13 cellular contexts compared by ENCODE assay signal in the genomic region with DNA sequence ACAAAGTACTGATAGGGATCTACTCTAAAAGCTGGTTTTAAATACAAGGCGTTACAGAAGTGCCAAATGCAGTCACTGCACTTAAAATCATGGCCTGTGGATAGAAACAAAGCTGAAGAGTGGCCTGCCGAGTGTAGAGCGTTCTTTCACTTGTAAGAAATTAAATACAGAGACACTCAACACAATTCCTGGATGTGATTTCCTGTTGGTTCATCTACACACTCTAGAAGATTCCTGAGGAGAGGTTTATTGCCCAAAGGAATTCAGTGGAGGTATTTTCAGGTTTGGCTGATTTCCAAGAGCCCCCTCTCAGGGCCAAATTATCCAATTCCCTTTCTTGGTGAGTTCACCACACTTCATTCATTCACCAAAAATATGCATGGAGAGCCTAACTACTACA. TPM values are rescaled to one million over a fixed set of nuclear protein-coding genes. Genes with fewer than 3 reads are reported as not detected.
DNase-seq lines count a peak whose midpoint lies in the region; ATAC-seq and TF ChIP-seq lines count a peak whose summit lies in the region.
"Had no signal": no experiment of that assay in that cellular context is flagged by ENCODE, and none has a peak within 500 bp of the region (broad histone marks: within the 10 kb centered on the region; RNA-seq: fewer than 3 reads in every experiment).

No MANE protein-coding gene starts in this region.

- H2AFZ ChIP-seq in SK-N-SH (ENCODE audit: low read depth), result no peak overlapping the region

- H3F3A ChIP-seq in SK-N-SH (replicated peaks; ENCODE audit: insufficient read depth), result peaks cover 13% of the 10 kb centered on the region

- no peak overlapping the region for H3K4me3 ChIP-seq in SK-N-SH (ENCODE audit: low read depth in 2 of 2, low read length in 1 of 2)
- H3K4me3 ChIP-seq in breast epithelium, result no peak overlapping the region
- H3K4me3 ChIP-seq in lower lobe of right lung, result no peak overlapping the region
- H3K4me3 ChIP-seq in tibial artery, result no peak overlapping the region

- H3K4me1 ChIP-seq in SK-N-SH (ENCODE audit: control insufficient read depth in 1 of 2, insufficient read depth in 2 of 2, low read depth in 1 of 2, low read length in 1 of 2) (peaks cover 14 to 39% of the 10 kb centered on the region in 2 experiments), breast epithelium (peaks cover 0 to 2% of the 10 kb centered on the region in 2 donors), lower lobe of right lung (peaks cover 21% of the 10 kb centered on the region), tibial artery (peaks cover 5 to 100% (median 64%) of the 10 kb centered on the region in 4 donors)

- H3K27ac ChIP-seq in SK-N-SH (ENCODE audit: low read depth in 2 of 2, low read length in 1 of 2) (peak overlapping the region in 1 of 2 experiments; percentile 41; a peak in 1 of 4 replicates), breast epithelium (peak overlapping the region; percentile 72 to 79), lower lobe of right lung (peak overlapping the region; percentile 33), tibial artery (peak overlapping the region; percentile 73 to 87)

- no peak overlapping the region for H3K27ac Mint-ChIP-seq in immature natural killer cell
- H3K27ac Mint-ChIP-seq: endodermal cell had no signal

- WGBS in SK-N-SH (ENCODE audit: low lambda C conversion rate), result 87% methylated on average over 3 of the region's 3 CpGs

- peaks cover 98% of the 10 kb centered on the region for H3K79me2 ChIP-seq in SK-N-SH (ENCODE audit: insufficient read depth)

- CTCF ChIA-PET in SK-N-SH (lab: Yijun Ruan, JAX), result interaction anchor here (0.9 to 1.9 kb wide), 3 partner anchors 17 to 21 kb away, joined by 3 to 5 read pairs (median 5); no protein-coding TSS in a partner anchor

- TF ChIP-seq EP300 in SK-N-SH (IDR thresholded peaks at IDR 0.05; ENCODE audit: borderline replicate concordance in 1 of 2, low read depth in 1 of 2, low read length in 1 of 2), result no peak

- H3K9me2 ChIP-seq in SK-N-SH, result no peaks in the 10 kb centered on the region

- no peak for TF ChIP-seq POLR2A in breast epithelium (IDR thresholded peaks at IDR 0.05)

- H3K36me3 Mint-ChIP-seq in immature natural killer cell, result no peaks in the 10 kb centered on the region

- intact Hi-C loops in breast epithelium (cut with DNase I; ENCODE audit: low total_unique reads) (no loop called here), lower lobe of right lung (cut with DNase I) (no loop called here), tibial artery (cut with DNase I; ENCODE audit: low total_unique reads) (no loop called here)

- H3K36me3 ChIP-seq in SK-N-SH (replicated peaks in 1 of 2; ENCODE audit: control insufficient read depth in 1 of 2, insufficient read depth in 2 of 2, low read length in 1 of 2) (no peaks in the 10 kb centered on the region), breast epithelium (no peaks in the 10 kb centered on the region), lower lobe of right lung (no peaks in the 10 kb centered on the region), tibial artery (no peaks in the 10 kb centered on the region)

- H3K27me3 Mint-ChIP-seq in immature natural killer cell (ENCODE audit: low read depth in 3 of 3), result peaks cover 0 to 3% (median 2%) of the 10 kb centered on the region in 3 donors

- H3K9me3 ChIP-seq in SK-N-SH (no peaks in the 10 kb centered on the region), breast epithelium (no peaks in the 10 kb centered on the region), lower lobe of right lung (no peaks in the 10 kb centered on the region), tibial artery (no peaks in the 10 kb centered on the region)

- H3K4me1 Mint-ChIP-seq in immature natural killer cell, result no peaks in the 10 kb centered on the region

- no peak overlapping the region for H3K9ac ChIP-seq in SK-N-SH

- H3K27me3 ChIP-seq in SK-N-SH (ENCODE audit: insufficient read depth), result no peaks in the 10 kb centered on the region
- no peaks in the 10 kb centered on the region for H3K27me3 ChIP-seq in breast epithelium
- H3K27me3 ChIP-seq in lower lobe of right lung (ENCODE audit: low read depth), result no peaks in the 10 kb centered on the region
- H3K27me3 ChIP-seq in tibial artery, result no peaks in the 10 kb centered on the region

- TF ChIP-seq RAD21 in SK-N-SH (IDR thresholded peaks at IDR 0.05; ENCODE audit: low read length), result no peak

- no peak overlapping the region for H3K4me2 ChIP-seq in SK-N-SH

- TF ChIP-seq CTCF in SK-N-SH (IDR thresholded peaks at IDR 0.05), result no peak
- TF ChIP-seq CTCF in breast epithelium (IDR thresholded peaks at IDR 0.05), result no peak
- TF ChIP-seq CTCF in lower lobe of right lung (IDR thresholded peaks at IDR 0.05), result no peak
- TF ChIP-seq CTCF in tibial artery (IDR thresholded peaks at IDR 0.05), result no peak

- POLR2A ChIA-PET in SK-N-SH (lab: Yijun Ruan, JAX), result no interaction called here

- ATAC-seq in SK-N-SH treated with all-trans-retinoic acid at 6 μM for 48 hours (no peak), lower lobe of right lung (peak; percentile 42 to 45), HG02852 (IDR thresholded peaks at IDR 0.05; ENCODE audit: unreplicated experiment) (no peak)

- H3K9me3 Mint-ChIP-seq in immature natural killer cell, result no peaks in the 10 kb centered on the region
- H3K9me3 Mint-ChIP-seq: endodermal cell had no signal

- H4K20me1 ChIP-seq in SK-N-SH (ENCODE audit: insufficient read depth), result peaks cover 3% of the 10 kb centered on the region; the same call in 1 of the 2 replicates

- H3K4me3 Mint-ChIP-seq in immature natural killer cell, result no peak overlapping the region
- H3K4me3 Mint-ChIP-seq: endodermal cell had no signal

- DNase-seq in SK-N-SH (no peak), breast epithelium (ENCODE audit: low spot score in 2 of 2) (no peak), lower lobe of right lung (no peak), tibial artery (no peak), NOMO-1 treated with dmso at 0.1 percent for 144 hours (lab: John Stamatoyannopoulos, UW; ENCODE audit: unreplicated experiment) (no peak), immature natural killer cell (no peak)
- DNase-seq: 8988T, endodermal cell, NCI-H1092, NCI-H526, SHP77 treated with DMSO at 0.1 percent for 48 hours had no signal

TF ChIP-seq in SK-N-SH, 30 proteins besides CTCF, POLR2A, EP300 and RAD21:
- TF ChIP-seq FOXM1 (IDR thresholded peaks at IDR 0.05; ENCODE audit: low read depth), result no peak
- 0 out of 2 replicates have a peak, but pooled peaks have one; percentile 13 for TF ChIP-seq NFIC (IDR thresholded peaks at IDR 0.05; ENCODE audit: borderline replicate concordance)

TF ChIP-seq in SK-N-SH treated with all-trans-retinoic acid at 6 μM for 48 hours, 23 proteins besides CTCF, POLR2A, EP300 and RAD21 (continues in another document):
- TF ChIP-seq BACH2 (CRISPR knock-in tag; IDR thresholded peaks at IDR 0.05; ENCODE audit: borderline replicate concordance) (no peak), TCF4 (CRISPR knock-in tag; IDR thresholded peaks at IDR 0.05; ENCODE audit: borderline replicate concordance) (no peak), GLIS3 (CRISPR knock-in tag; IDR thresholded peaks at IDR 0.05) (no peak), ZFP30 (CRISPR knock-in tag; IDR thresholded peaks at IDR 0.05) (no peak), CSDC2 (CRISPR knock-in tag; IDR thresholded peaks at IDR 0.05) (no peak), ISL1 (CRISPR knock-in tag; IDR thresholded peaks at IDR 0.05) (no peak), RARB (CRISPR knock-in tag; IDR thresholded peaks at IDR 0.05) (no peak), ARNTL (CRISPR knock-in tag; IDR thresholded peaks at IDR 0.05; ENCODE audit: borderline replicate concordance, low read depth) (no peak)
- TF ChIP-seq, protein P1, sequence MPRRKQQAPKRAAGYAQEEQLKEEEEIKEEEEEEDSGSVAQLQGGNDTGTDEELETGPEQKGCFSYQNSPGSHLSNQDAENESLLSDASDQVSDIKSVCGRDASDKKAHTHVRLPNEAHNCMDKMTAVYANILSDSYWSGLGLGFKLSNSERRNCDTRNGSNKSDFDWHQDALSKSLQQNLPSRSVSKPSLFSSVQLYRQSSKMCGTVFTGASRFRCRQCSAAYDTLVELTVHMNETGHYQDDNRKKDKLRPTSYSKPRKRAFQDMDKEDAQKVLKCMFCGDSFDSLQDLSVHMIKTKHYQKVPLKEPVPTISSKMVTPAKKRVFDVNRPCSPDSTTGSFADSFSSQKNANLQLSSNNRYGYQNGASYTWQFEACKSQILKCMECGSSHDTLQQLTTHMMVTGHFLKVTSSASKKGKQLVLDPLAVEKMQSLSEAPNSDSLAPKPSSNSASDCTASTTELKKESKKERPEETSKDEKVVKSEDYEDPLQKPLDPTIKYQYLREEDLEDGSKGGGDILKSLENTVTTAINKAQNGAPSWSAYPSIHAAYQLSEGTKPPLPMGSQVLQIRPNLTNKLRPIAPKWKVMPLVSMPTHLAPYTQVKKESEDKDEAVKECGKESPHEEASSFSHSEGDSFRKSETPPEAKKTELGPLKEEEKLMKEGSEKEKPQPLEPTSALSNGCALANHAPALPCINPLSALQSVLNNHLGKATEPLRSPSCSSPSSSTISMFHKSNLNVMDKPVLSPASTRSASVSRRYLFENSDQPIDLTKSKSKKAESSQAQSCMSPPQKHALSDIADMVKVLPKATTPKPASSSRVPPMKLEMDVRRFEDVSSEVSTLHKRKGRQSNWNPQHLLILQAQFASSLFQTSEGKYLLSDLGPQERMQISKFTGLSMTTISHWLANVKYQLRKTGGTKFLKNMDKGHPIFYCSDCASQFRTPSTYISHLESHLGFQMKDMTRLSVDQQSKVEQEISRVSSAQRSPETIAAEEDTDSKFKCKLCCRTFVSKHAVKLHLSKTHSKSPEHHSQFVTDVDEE (CRISPR knock-in tag; IDR thresholded peaks at IDR 0.05), result no peak
- TF ChIP-seq, protein P2, sequence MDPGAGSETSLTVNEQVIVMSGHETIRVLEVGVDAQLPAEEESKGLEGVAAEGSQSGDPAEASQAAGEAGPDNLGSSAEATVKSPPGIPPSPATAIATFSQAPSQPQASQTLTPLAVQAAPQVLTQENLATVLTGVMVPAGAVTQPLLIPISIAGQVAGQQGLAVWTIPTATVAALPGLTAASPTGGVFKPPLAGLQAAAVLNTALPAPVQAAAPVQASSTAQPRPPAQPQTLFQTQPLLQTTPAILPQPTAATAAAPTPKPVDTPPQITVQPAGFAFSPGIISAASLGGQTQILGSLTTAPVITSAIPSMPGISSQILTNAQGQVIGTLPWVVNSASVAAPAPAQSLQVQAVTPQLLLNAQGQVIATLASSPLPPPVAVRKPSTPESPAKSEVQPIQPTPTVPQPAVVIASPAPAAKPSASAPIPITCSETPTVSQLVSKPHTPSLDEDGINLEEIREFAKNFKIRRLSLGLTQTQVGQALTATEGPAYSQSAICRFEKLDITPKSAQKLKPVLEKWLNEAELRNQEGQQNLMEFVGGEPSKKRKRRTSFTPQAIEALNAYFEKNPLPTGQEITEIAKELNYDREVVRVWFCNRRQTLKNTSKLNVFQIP (CRISPR knock-in tag; IDR thresholded peaks at IDR 0.05; ENCODE audit: borderline replicate concordance, low read depth), result no peak

RNA-seq across cellular contexts. Expression of a gene that starts 51.4 kb away (rescaled TPM):
- polyA plus RNA-seq in SK-N-SH (2012; rRNA removed), result 13.0 and 18.1 TPM in 2 replicates
- 17.4 and 22.1 TPM in 2 replicates for polyA plus RNA-seq in SK-N-SH (2012; cell fraction: cytosol; rRNA removed)
- 13.8 and 25.4 TPM in 2 replicates for polyA plus RNA-seq in SK-N-SH (2012; cell fraction: nucleus; rRNA removed)
- 10 to 100 TPM in 1 of 3 donors, 1 to 10 TPM in 2; 1.6 to 14.2 (median 8.8) TPM for total RNA-seq in breast epithelium
- 12.7 TPM for total RNA-seq in lower lobe of right lung
- polyA plus RNA-seq in immature natural killer cell, result not detected

Comparison
In these comparisons a context has a peak if more than half of its experiments do, and no peak if none do; other contexts are left out.
1. ATAC-seq: peak in lower lobe of right lung (2 of 2); none in SK-N-SH treated with all-trans-retinoic acid at 6 μM for 48 hours (single experiment) and HG02852 (single experiment).